1 cellular context compared by ENCODE assay signal in the genomic region with DNA sequence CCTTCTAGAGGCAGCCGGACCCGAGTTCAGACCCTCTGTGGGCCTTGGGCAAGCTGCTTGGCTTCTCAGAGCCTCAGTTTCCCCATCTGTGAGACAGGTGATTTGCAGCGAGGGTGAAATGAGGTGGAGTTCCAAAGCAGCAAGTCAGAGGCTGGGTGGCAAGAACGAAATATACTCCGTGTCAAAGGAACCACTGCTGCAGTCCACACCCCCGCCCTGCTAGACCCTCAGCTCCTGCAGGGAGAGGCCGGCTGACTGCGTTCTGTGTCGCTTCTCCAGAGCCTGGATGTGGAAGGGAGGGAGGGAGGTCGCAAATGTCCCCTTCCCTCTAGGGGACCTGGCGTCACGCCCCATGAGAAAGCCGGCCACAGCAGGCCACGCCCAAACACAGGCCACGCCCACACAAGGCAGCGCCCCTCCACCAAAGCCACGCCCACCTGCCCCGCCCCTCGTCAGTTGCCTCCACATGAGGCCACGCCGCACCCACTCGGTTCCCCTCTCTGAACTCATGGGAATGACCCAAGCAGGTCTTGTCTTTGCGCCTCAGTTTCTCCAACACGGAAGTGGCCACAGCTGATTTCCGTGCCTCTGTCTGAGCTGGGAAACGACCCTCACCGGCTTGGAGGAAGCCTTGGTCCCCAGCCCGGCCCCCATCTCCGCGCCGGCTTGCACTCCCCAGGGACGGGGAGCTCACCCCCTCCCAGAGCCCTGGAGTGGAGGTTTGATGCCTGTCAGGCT.
A peak's percentile ranks its signal among the peaks of the same experiment; 100 is the strongest.
TF ChIP-seq lines count a peak whose summit lies in the region.

No MANE protein-coding gene starts in this region.

TF ChIP-seq in HEK293, 187 proteins besides CTCF, POLR2A, EP300 and RAD21 (continued from another document):
- TF ChIP-seq ZBTB49 (tag by site-specific recombination; IDR thresholded peaks at IDR 0.05; ENCODE audit: low read depth): no peak
- peak; percentile 66 for TF ChIP-seq ZFHX2 (tag by site-specific recombination; conservative IDR thresholded peaks at IDR 0.05)
- TF ChIP-seq ZNF341 (tag by site-specific recombination; IDR thresholded peaks at IDR 0.05; ENCODE audit: low read depth): no peak
- TF ChIP-seq, protein P1, sequence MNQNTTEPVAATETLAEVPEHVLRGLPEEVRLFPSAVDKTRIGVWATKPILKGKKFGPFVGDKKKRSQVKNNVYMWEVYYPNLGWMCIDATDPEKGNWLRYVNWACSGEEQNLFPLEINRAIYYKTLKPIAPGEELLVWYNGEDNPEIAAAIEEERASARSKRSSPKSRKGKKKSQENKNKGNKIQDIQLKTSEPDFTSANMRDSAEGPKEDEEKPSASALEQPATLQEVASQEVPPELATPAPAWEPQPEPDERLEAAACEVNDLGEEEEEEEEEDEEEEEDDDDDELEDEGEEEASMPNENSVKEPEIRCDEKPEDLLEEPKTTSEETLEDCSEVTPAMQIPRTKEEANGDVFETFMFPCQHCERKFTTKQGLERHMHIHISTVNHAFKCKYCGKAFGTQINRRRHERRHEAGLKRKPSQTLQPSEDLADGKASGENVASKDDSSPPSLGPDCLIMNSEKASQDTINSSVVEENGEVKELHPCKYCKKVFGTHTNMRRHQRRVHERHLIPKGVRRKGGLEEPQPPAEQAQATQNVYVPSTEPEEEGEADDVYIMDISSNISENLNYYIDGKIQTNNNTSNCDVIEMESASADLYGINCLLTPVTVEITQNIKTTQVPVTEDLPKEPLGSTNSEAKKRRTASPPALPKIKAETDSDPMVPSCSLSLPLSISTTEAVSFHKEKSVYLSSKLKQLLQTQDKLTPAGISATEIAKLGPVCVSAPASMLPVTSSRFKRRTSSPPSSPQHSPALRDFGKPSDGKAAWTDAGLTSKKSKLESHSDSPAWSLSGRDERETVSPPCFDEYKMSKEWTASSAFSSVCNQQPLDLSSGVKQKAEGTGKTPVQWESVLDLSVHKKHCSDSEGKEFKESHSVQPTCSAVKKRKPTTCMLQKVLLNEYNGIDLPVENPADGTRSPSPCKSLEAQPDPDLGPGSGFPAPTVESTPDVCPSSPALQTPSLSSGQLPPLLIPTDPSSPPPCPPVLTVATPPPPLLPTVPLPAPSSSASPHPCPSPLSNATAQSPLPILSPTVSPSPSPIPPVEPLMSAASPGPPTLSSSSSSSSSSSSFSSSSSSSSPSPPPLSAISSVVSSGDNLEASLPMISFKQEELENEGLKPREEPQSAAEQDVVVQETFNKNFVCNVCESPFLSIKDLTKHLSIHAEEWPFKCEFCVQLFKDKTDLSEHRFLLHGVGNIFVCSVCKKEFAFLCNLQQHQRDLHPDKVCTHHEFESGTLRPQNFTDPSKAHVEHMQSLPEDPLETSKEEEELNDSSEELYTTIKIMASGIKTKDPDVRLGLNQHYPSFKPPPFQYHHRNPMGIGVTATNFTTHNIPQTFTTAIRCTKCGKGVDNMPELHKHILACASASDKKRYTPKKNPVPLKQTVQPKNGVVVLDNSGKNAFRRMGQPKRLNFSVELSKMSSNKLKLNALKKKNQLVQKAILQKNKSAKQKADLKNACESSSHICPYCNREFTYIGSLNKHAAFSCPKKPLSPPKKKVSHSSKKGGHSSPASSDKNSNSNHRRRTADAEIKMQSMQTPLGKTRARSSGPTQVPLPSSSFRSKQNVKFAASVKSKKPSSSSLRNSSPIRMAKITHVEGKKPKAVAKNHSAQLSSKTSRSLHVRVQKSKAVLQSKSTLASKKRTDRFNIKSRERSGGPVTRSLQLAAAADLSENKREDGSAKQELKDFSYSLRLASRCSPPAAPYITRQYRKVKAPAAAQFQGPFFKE (tag by site-specific recombination; IDR thresholded peaks at IDR 0.05; ENCODE audit: borderline replicate concordance): no peak
- peak; percentile 84 for TF ChIP-seq SP3 (tag by site-specific recombination; IDR thresholded peaks at IDR 0.05)
- TF ChIP-seq ZNF155 (tag by site-specific recombination; IDR thresholded peaks at IDR 0.05): no peak
- TF ChIP-seq YY1 (tag by site-specific recombination; IDR thresholded peaks at IDR 0.05): no peak
- TF ChIP-seq ZNF623 (tag by site-specific recombination; IDR thresholded peaks at IDR 0.05): no peak
- TF ChIP-seq ZBTB7A (tag by site-specific recombination; IDR thresholded peaks at IDR 0.05; ENCODE audit: low read depth): no peak
- TF ChIP-seq, protein P2, sequence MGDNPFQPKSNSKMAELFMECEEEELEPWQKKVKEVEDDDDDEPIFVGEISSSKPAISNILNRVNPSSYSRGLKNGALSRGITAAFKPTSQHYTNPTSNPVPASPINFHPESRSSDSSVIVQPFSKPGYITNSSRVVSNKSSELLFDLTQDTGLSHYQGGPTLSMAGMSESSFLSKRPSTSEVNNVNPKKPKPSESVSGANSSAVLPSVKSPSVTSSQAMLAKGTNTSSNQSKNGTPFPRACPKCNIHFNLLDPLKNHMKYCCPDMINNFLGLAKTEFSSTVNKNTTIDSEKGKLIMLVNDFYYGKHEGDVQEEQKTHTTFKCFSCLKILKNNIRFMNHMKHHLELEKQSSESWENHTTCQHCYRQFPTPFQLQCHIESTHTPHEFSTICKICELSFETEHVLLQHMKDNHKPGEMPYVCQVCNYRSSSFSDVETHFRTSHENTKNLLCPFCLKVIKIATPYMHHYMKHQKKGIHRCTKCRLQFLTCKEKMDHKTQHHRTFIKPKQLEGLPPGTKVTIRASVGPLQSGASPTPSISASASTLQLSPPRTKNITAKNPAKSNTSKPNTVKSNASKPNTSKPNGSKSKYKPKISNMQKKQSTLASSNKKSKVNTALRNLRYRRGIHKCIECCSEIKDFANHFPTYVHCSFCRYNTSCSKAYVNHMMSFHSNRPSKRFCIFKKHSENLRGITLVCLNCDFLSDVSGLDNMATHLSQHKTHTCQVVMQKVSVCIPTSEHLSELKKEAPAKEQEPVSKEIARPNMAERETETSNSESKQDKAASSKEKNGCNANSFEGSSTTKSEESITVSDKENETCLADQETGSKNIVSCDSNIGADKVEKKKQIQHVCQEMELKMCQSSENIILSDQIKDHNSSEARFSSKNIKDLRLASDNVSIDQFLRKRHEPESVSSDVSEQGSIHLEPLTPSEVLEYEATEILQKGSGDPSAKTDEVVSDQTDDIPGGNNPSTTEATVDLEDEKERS (tag by site-specific recombination; IDR thresholded peaks at IDR 0.05): no peak
- no peak for TF ChIP-seq ZSCAN30 (tag by site-specific recombination; IDR thresholded peaks at IDR 0.05)
- TF ChIP-seq ZNF501 (tag by site-specific recombination; IDR thresholded peaks at IDR 0.05): no peak
- peak; percentile 60 for TF ChIP-seq KLF16 (tag by site-specific recombination; IDR thresholded peaks at IDR 0.05)
- TF ChIP-seq ZNF223 (tag by site-specific recombination; IDR thresholded peaks at IDR 0.05): no peak
- TF ChIP-seq ZNF624 (tag by site-specific recombination; IDR thresholded peaks at IDR 0.05): no peak
- TF ChIP-seq HOXA7 (CRISPR knock-in tag; IDR thresholded peaks at IDR 0.05; ENCODE audit: borderline replicate concordance): no peak
- no peak for TF ChIP-seq MEIS1 (CRISPR knock-in tag; IDR thresholded peaks at IDR 0.05; ENCODE audit: borderline replicate concordance)
- no peak for TF ChIP-seq PRDM1 (tag by site-specific recombination; IDR thresholded peaks at IDR 0.05)
- TF ChIP-seq, protein P3, sequence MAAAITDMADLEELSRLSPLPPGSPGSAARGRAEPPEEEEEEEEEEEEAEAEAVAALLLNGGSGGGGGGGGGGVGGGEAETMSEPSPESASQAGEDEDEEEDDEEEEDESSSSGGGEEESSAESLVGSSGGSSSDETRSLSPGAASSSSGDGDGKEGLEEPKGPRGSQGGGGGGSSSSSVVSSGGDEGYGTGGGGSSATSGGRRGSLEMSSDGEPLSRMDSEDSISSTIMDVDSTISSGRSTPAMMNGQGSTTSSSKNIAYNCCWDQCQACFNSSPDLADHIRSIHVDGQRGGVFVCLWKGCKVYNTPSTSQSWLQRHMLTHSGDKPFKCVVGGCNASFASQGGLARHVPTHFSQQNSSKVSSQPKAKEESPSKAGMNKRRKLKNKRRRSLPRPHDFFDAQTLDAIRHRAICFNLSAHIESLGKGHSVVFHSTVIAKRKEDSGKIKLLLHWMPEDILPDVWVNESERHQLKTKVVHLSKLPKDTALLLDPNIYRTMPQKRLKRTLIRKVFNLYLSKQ (tag by site-specific recombination; IDR thresholded peaks at IDR 0.05; ENCODE audit: borderline replicate concordance): no peak
- TF ChIP-seq GLI4 (tag by site-specific recombination; IDR thresholded peaks at IDR 0.05): no peak
- TF ChIP-seq, protein P4, sequence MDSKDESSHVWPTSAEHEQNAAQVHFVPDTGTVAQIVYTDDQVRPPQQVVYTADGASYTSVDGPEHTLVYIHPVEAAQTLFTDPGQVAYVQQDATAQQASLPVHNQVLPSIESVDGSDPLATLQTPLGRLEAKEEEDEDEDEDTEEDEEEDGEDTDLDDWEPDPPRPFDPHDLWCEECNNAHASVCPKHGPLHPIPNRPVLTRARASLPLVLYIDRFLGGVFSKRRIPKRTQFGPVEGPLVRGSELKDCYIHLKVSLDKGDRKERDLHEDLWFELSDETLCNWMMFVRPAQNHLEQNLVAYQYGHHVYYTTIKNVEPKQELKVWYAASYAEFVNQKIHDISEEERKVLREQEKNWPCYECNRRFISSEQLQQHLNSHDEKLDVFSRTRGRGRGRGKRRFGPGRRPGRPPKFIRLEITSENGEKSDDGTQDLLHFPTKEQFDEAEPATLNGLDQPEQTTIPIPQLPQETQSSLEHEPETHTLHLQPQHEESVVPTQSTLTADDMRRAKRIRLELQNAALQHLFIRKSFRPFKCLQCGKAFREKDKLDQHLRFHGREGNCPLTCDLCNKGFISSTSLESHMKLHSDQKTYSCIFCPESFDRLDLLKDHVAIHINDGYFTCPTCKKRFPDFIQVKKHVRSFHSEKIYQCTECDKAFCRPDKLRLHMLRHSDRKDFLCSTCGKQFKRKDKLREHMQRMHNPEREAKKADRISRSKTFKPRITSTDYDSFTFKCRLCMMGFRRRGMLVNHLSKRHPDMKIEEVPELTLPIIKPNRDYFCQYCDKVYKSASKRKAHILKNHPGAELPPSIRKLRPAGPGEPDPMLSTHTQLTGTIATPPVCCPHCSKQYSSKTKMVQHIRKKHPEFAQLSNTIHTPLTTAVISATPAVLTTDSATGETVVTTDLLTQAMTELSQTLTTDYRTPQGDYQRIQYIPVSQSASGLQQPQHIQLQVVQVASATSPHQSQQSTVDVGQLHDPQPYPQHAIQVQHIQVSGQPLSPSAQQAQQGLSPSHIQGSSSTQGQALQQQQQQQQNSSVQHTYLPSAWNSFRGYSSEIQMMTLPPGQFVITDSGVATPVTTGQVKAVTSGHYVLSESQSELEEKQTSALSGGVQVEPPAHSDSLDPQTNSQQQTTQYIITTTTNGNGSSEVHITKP (tag by site-specific recombination; IDR thresholded peaks at IDR 0.05): no peak
- TF ChIP-seq ZSCAN16 (tag by site-specific recombination; IDR thresholded peaks at IDR 0.05): no peak
- no peak for TF ChIP-seq ZNF791 (tag by site-specific recombination; IDR thresholded peaks at IDR 0.05)
- no peak for TF ChIP-seq ZNF132 (tag by site-specific recombination; IDR thresholded peaks at IDR 0.05; ENCODE audit: borderline replicate concordance)
- 0 out of 2 replicates have a peak, but pooled peaks have one; percentile 13 for TF ChIP-seq EGR2 (tag by site-specific recombination; IDR thresholded peaks at IDR 0.05; ENCODE audit: low read depth)
- TF ChIP-seq FEZF1 (tag by site-specific recombination; IDR thresholded peaks at IDR 0.05): no peak
- no peak for TF ChIP-seq ZNF350 (tag by site-specific recombination; IDR thresholded peaks at IDR 0.05)
- TF ChIP-seq, protein P5, sequence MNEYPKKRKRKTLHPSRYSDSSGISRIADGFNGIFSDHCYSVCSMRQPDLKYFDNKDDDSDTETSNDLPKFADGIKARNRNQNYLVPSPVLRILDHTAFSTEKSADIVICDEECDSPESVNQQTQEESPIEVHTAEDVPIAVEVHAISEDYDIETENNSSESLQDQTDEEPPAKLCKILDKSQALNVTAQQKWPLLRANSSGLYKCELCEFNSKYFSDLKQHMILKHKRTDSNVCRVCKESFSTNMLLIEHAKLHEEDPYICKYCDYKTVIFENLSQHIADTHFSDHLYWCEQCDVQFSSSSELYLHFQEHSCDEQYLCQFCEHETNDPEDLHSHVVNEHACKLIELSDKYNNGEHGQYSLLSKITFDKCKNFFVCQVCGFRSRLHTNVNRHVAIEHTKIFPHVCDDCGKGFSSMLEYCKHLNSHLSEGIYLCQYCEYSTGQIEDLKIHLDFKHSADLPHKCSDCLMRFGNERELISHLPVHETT (tag by site-specific recombination; IDR thresholded peaks at IDR 0.05): no peak
- TF ChIP-seq ZNF169 (tag by site-specific recombination; IDR thresholded peaks at IDR 0.05): no peak
- TF ChIP-seq ZNF133 (tag by site-specific recombination; IDR thresholded peaks at IDR 0.05): no peak
- TF ChIP-seq TCF7L2 (IDR thresholded peaks at IDR 0.05; ENCODE audit: borderline replicate concordance, low read depth, low read length): no peak
